ENCODE assay signal across 1 cellular context in the genomic region with DNA sequence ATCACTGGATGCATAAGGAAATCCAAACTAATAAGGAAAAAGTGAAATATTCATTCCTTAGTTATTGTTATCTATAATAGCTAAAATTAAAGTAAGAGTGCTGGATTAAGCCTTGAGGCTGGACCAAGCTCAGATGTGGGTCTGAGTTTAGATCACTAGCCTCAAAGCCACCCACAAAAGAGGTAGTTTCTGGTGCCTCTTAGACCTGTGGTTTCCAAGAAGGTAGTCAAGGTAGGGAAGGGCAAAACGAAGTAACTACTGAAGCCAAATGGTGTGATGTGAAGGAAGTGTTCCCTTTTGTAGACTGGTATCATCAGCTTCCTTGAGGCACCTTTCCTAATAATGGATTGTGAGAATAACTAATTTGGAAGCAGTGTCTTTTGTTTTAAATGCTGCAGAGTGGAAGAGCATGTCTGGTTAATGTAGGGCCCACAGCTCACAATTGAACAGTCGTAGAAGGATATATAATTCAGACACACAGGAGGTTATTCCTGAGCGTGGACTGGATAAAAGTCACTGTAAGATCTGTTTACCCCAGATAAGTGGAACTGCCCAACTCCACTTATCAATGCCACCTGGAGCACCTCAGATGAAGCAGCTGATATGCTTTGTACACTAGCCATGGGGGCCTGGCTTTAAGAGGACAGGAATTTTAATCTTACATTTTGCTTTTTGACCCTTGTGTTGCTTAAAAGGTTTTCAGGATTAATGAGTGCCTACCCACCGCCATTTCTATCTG.
TF ChIP-seq lines count a peak whose summit lies in the region.

No MANE protein-coding gene starts in this region.

TF ChIP-seq in K562, 482 proteins besides CTCF, POLR2A, EP300 and RAD21 (continued from another document and continues in another):
- no peak for TF ChIP-seq E4F1 (CRISPR knock-in tag; IDR thresholded peaks at IDR 0.05; ENCODE audit: borderline replicate concordance)
- TF ChIP-seq, protein P1, sequence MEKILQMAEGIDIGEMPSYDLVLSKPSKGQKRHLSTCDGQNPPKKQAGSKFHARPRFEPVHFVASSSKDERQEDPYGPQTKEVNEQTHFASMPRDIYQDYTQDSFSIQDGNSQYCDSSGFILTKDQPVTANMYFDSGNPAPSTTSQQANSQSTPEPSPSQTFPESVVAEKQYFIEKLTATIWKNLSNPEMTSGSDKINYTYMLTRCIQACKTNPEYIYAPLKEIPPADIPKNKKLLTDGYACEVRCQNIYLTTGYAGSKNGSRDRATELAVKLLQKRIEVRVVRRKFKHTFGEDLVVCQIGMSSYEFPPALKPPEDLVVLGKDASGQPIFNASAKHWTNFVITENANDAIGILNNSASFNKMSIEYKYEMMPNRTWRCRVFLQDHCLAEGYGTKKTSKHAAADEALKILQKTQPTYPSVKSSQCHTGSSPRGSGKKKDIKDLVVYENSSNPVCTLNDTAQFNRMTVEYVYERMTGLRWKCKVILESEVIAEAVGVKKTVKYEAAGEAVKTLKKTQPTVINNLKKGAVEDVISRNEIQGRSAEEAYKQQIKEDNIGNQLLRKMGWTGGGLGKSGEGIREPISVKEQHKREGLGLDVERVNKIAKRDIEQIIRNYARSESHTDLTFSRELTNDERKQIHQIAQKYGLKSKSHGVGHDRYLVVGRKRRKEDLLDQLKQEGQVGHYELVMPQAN (IDR thresholded peaks at IDR 0.05; ENCODE audit: borderline replicate concordance), result no peak
- no peak for TF ChIP-seq HBP1 (CRISPR knock-in tag; IDR thresholded peaks at IDR 0.05)
- no peak for TF ChIP-seq SPI1 (IDR thresholded peaks at IDR 0.05; ENCODE audit: borderline replicate concordance, low read depth, low read length)
- TF ChIP-seq ZBTB43 (CRISPR knock-in tag; IDR thresholded peaks at IDR 0.05), result no peak
- no peak for TF ChIP-seq BACH1 (tag; IDR thresholded peaks at IDR 0.05)
- no peak for TF ChIP-seq CUX1 (CRISPR knock-in tag; IDR thresholded peaks at IDR 0.05)
- 0 out of 2 replicates have a peak, but pooled peaks have one; percentile 28 for TF ChIP-seq SMAD4 (CRISPR knock-in tag; conservative IDR thresholded peaks at IDR 0.05)
- TF ChIP-seq RCOR1 (IDR thresholded peaks at IDR 0.05; ENCODE audit: borderline replicate concordance in 1 of 2, low read depth in 2 of 2, low read length in 2 of 2), result peak in 1 of 2 experiments; percentile 8; a peak in 1 of 4 replicates
- TF ChIP-seq XRCC5 (IDR thresholded peaks at IDR 0.05; ENCODE audit: low read depth, low read length), result no peak
- TF ChIP-seq TAL1 (IDR thresholded peaks at IDR 0.05), result peak; percentile 88
- TF ChIP-seq MTA2 (IDR thresholded peaks at IDR 0.05; ENCODE audit: low read depth), result peak; percentile 77
- TF ChIP-seq, protein P2, sequence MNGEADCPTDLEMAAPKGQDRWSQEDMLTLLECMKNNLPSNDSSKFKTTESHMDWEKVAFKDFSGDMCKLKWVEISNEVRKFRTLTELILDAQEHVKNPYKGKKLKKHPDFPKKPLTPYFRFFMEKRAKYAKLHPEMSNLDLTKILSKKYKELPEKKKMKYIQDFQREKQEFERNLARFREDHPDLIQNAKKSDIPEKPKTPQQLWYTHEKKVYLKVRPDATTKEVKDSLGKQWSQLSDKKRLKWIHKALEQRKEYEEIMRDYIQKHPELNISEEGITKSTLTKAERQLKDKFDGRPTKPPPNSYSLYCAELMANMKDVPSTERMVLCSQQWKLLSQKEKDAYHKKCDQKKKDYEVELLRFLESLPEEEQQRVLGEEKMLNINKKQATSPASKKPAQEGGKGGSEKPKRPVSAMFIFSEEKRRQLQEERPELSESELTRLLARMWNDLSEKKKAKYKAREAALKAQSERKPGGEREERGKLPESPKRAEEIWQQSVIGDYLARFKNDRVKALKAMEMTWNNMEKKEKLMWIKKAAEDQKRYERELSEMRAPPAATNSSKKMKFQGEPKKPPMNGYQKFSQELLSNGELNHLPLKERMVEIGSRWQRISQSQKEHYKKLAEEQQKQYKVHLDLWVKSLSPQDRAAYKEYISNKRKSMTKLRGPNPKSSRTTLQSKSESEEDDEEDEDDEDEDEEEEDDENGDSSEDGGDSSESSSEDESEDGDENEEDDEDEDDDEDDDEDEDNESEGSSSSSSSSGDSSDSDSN (IDR thresholded peaks at IDR 0.05; ENCODE audit: borderline replicate concordance in 1 of 2, low read depth in 2 of 2, low read length in 2 of 2), result no peak
- TF ChIP-seq NR3C1 (CRISPR knock-in tag; IDR thresholded peaks at IDR 0.05), result no peak
- TF ChIP-seq TFE3 (CRISPR knock-in tag; IDR thresholded peaks at IDR 0.05), result no peak
- no peak for TF ChIP-seq MTA3 (IDR thresholded peaks at IDR 0.05; ENCODE audit: borderline replicate concordance)
- no peak for TF ChIP-seq RBM22 (IDR thresholded peaks at IDR 0.05; ENCODE audit: low read depth, low read length, poor library complexity, severe bottlenecking)
- TF ChIP-seq TARDBP (IDR thresholded peaks at IDR 0.05), result no peak
- TF ChIP-seq TCF15 (CRISPR knock-in tag; IDR thresholded peaks at IDR 0.05), result no peak
- no peak for TF ChIP-seq ZBTB9 (CRISPR knock-in tag; IDR thresholded peaks at IDR 0.05)
- TF ChIP-seq CBFA2T3 (IDR thresholded peaks at IDR 0.05), result peak; percentile 87
- TF ChIP-seq, protein P3, sequence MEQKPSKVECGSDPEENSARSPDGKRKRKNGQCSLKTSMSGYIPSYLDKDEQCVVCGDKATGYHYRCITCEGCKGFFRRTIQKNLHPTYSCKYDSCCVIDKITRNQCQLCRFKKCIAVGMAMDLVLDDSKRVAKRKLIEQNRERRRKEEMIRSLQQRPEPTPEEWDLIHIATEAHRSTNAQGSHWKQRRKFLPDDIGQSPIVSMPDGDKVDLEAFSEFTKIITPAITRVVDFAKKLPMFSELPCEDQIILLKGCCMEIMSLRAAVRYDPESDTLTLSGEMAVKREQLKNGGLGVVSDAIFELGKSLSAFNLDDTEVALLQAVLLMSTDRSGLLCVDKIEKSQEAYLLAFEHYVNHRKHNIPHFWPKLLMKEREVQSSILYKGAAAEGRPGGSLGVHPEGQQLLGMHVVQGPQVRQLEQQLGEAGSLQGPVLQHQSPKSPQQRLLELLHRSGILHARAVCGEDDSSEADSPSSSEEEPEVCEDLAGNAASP (IDR thresholded peaks at IDR 0.05), result no peak
- no peak for TF ChIP-seq ZNF583 (CRISPR knock-in tag; IDR thresholded peaks at IDR 0.05)
- no peak for TF ChIP-seq ZFX (CRISPR knock-in tag; IDR thresholded peaks at IDR 0.05)
- no peak for TF ChIP-seq SNAPC5 (CRISPR knock-in tag; IDR thresholded peaks at IDR 0.05)
- no peak for TF ChIP-seq LARP7 (IDR thresholded peaks at IDR 0.05)
- no peak for TF ChIP-seq HDAC8 (tag; IDR thresholded peaks at IDR 0.05)
- TF ChIP-seq NFIX (CRISPR knock-in tag; IDR thresholded peaks at IDR 0.05; ENCODE audit: low read depth), result no peak
- no peak for TF ChIP-seq ZNF143 (CRISPR knock-in tag; IDR thresholded peaks at IDR 0.05)
- no peak for TF ChIP-seq ZNF282 (CRISPR knock-in tag; IDR thresholded peaks at IDR 0.05)
- no peak for TF ChIP-seq ZBTB1 (CRISPR knock-in tag; IDR thresholded peaks at IDR 0.05; ENCODE audit: borderline replicate concordance, low read depth)
- TF ChIP-seq E2F1 (CRISPR knock-in tag; IDR thresholded peaks at IDR 0.05), result no peak
